In the genomic region with DNA sequence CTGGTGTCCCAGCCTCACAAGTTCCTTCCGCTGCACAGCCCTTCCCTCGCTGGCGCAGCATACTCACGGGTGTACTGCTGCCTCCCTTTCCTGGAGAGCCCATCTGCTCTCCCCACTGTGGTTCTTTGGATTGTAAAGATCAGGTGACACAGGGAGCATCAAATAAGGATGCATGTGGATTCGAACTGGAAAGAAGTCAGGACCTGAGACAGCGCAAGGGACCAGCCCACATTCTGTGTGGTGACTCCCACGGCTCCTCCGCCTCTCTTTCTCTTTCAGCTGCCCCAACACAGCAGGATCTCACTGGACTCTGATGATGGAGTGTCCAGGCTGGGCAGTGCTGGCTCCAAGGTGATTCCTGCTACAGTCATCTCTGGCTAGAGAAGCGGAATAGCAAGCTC, we compare ENCODE assay signal across 20 cellular contexts. TPM values are rescaled to one million over a fixed set of nuclear protein-coding genes. Genes with fewer than 3 reads are reported as not detected.
A peak's percentile ranks its signal among the peaks of the same experiment; 100 is the strongest.
DNase-seq lines count a peak whose midpoint lies in the region; TF ChIP-seq lines count a peak whose summit lies in the region.
"Had no signal": no experiment of that assay in that cellular context is flagged by ENCODE, and none has a peak within 500 bp of the region (broad histone marks: within the 10 kb centered on the region; RNA-seq: fewer than 3 reads in every experiment).

No MANE protein-coding gene starts in this region.

- peaks cover 31 to 39% of the 10 kb centered on the region in 2 donors for H3K36me3 ChIP-seq in stomach smooth muscle (ENCODE audit: control insufficient read depth in 2 of 2, insufficient read depth in 2 of 2, low read length in 2 of 2)
- peaks cover 11 to 91% (median 29%) of the 10 kb centered on the region in 3 donors for H3K36me3 ChIP-seq in esophagus squamous epithelium
- no peaks in the 10 kb centered on the region for H3K36me3 ChIP-seq in colonic mucosa

- peak overlapping the region; percentile 65 for H3K27ac ChIP-seq in epithelial cell of prostate
- H3K27ac ChIP-seq in stomach smooth muscle (ENCODE audit: low read length): peak overlapping the region; percentile 18
- H3K27ac ChIP-seq in esophagus squamous epithelium: no peak overlapping the region
- no peak overlapping the region for H3K27ac ChIP-seq in colonic mucosa
- H3K27ac ChIP-seq: adrenal gland had no signal

- TF ChIP-seq CTCF in esophagus squamous epithelium (IDR thresholded peaks at IDR 0.05): no peak
- no peak for TF ChIP-seq CTCF in colonic mucosa (IDR thresholded peaks at IDR 0.05)

- intact Hi-C loops in esophagus squamous epithelium (cut with DNase I): no loop called here
- intact Hi-C loops in colonic mucosa (cut with DNase I): no loop called here

- H3K9ac ChIP-seq in stomach smooth muscle (ENCODE audit: low read length in 2 of 2) (no peak overlapping the region), colonic mucosa (ENCODE audit: low read depth in 2 of 2, low read length in 2 of 2) (no peak overlapping the region)

- H3K27me3 ChIP-seq in stomach smooth muscle (ENCODE audit: control insufficient read depth in 1 of 2, insufficient read depth in 2 of 2, low read length in 2 of 2) (no peaks in the 10 kb centered on the region), esophagus squamous epithelium (no peaks in the 10 kb centered on the region), colonic mucosa (no peaks in the 10 kb centered on the region)
- H3K27me3 ChIP-seq: adrenal gland had no signal

- H3K4me1 ChIP-seq in stomach smooth muscle (ENCODE audit: control insufficient read depth, insufficient read depth, low read length): peaks cover 23% of the 10 kb centered on the region
- peaks cover 4 to 47% (median 24%) of the 10 kb centered on the region in 3 donors for H3K4me1 ChIP-seq in esophagus squamous epithelium
- no peaks in the 10 kb centered on the region for H3K4me1 ChIP-seq in colonic mucosa
- H3K4me1 ChIP-seq: Caco-2 had no signal

- H3K4me3 ChIP-seq in stomach smooth muscle (ENCODE audit: low read length in 2 of 2) (no peak overlapping the region), esophagus squamous epithelium (no peak overlapping the region), colonic mucosa (no peak overlapping the region)
- H3K4me3 ChIP-seq: adrenal gland had no signal

- no peak for TF ChIP-seq POLR2A in esophagus squamous epithelium (IDR thresholded peaks at IDR 0.05)

- DNase-seq in NCI-H2171 treated with DMSO at 0.1 percent for 48 hours (lab: John Stamatoyannopoulos, UW) (peak; percentile 34), NCI-H2171 (lab: John Stamatoyannopoulos, UW) (no peak), RPMI7951 (ENCODE audit: low read depth) (peak; percentile 37), epithelial cell of prostate (ENCODE audit: low read depth, low spot score) (no peak), esophagus squamous epithelium (lab: John Stamatoyannopoulos, UW) (no peak), colonic mucosa (no peak), SK-N-DZ (ENCODE audit: low spot score) (no peak)
- DNase-seq: activated CD4-positive, alpha-beta T cell treated with anti-CD3 and anti-CD28 coated beads, Interleukin-2, amount 10 ng/mL, durations not matched to agents 24 days and 14 days; adrenal gland; midbrain; NCI-H1048; OCI-M1; T-helper 2 cell had no signal

- H3K9me3 ChIP-seq in stomach smooth muscle (ENCODE audit: control insufficient read depth in 2 of 2, low read length in 2 of 2) (no peaks in the 10 kb centered on the region), esophagus squamous epithelium (no peaks in the 10 kb centered on the region), colonic mucosa (no peaks in the 10 kb centered on the region)
- H3K9me3 ChIP-seq: adrenal gland, Caco-2 had no signal

- WGBS in esophagus squamous epithelium, 2 donors: 83 to 88% methylated on average over 5 to 8 of the region's 9 CpGs

RNA-seq across cellular contexts. Expression of a gene that starts 8.1 kb away (rescaled TPM):
- 13.0 and 20.7 TPM in 2 replicates for total RNA-seq in RPMI7951 (2014; rRNA removed; shearing (Covaris generic))
- total RNA-seq in esophagus squamous epithelium (100 to 1,000 TPM in 3 of 4 donors, 10 to 100 TPM in 1; 46.3 to 137 (median 111) TPM), colonic mucosa (10 to 100 TPM; 25.6 to 58.2 TPM)
- 9.4 and 10.8 TPM in 2 replicates for polyA plus RNA-seq in SK-N-DZ (2014; cell fraction: cytosol; rRNA removed)
- 2.4 and 4.8 TPM in 2 replicates for polyA plus RNA-seq in SK-N-DZ (2014; cell fraction: nucleus; rRNA removed)

RNA-seq across cellular contexts. Expression of a gene that starts 15.9 kb away (rescaled TPM):
- total RNA-seq in RPMI7951 (2014; rRNA removed; shearing (Covaris generic)): under 0.01 TPM in 1 of 2 replicates, not detected in the other
- total RNA-seq in esophagus squamous epithelium (under 1 TPM in 2 of 4 donors, not detected in 2; 0.57 TPM), colonic mucosa (1 to 10 TPM; 4.2 to 5.1 TPM)
- polyA plus RNA-seq in SK-N-DZ (2014; cell fraction: cytosol; rRNA removed): 0.03 TPM in 1 of 2 replicates, not detected in the other
- 0.06 TPM in 1 of 2 replicates, not detected in the other for polyA plus RNA-seq in SK-N-DZ (2014; cell fraction: nucleus; rRNA removed)
- total RNA-seq: activated CD4-positive, alpha-beta T cell treated with anti-CD3 and anti-CD28 coated beads, Interleukin-2, amount 10 ng/mL, durations not matched to agents 24 days and 14 days had no signal

RNA-seq across cellular contexts. Expression of a gene that starts 44.8 kb away (rescaled TPM):
- not detected in 2 replicates for total RNA-seq in RPMI7951 (2014; rRNA removed; shearing (Covaris generic))
- total RNA-seq in esophagus squamous epithelium: not detected
- under 1 TPM; 0.25 to 0.27 TPM for total RNA-seq in colonic mucosa
- 0.16 TPM in 1 of 2 replicates, not detected in the other for polyA plus RNA-seq in SK-N-DZ (2014; cell fraction: cytosol; rRNA removed)
- not detected in 2 replicates for polyA plus RNA-seq in SK-N-DZ (2014; cell fraction: nucleus; rRNA removed)
- total RNA-seq: activated CD4-positive, alpha-beta T cell treated with anti-CD3 and anti-CD28 coated beads, Interleukin-2, amount 10 ng/mL, durations not matched to agents 24 days and 14 days; adrenal gland; Caco-2; dermis microvascular lymphatic vessel endothelial cell; fibroblast of villous mesenchyme; NCI-H460; omental fat pad; subcutaneous adipose tissue had no signal
- polyA plus RNA-seq: adrenal gland had no signal

Comparison
In these comparisons a context has a peak if more than half of its experiments do, and no peak if none do; other contexts are left out.
1. DNase-seq: peak in NCI-H2171 treated with DMSO at 0.1 percent for 48 hours (single experiment) and RPMI7951 (single experiment); none in NCI-H2171 (single experiment), epithelial cell of prostate (single experiment), esophagus squamous epithelium (single experiment), colonic mucosa (single experiment) and SK-N-DZ (single experiment).
2. H3K27ac ChIP-seq: peak in epithelial cell of prostate (single experiment) and stomach smooth muscle (single experiment); none in esophagus squamous epithelium (0 of 4) and colonic mucosa (single experiment).